10 cellular contexts compared by ENCODE assay signal in genomic region chr1:207993477-207994445, GRCh38.
A peak's percentile ranks its signal among the peaks of the same experiment; 100 is the strongest.
DNase-seq lines count a peak whose midpoint lies in the region; ATAC-seq and TF ChIP-seq lines count a peak whose summit lies in the region.
"Had no signal": no experiment of that assay in that cellular context is flagged by ENCODE, and none has a peak within 500 bp of the region (broad histone marks: within the 10 kb centered on the region; RNA-seq: fewer than 3 reads in every experiment).

No MANE protein-coding gene starts in this region.

- peaks cover 5% of the 10 kb centered on the region for H3K4me1 Mint-ChIP-seq in endodermal cell
- H3K4me1 Mint-ChIP-seq in activated T-helper 1 cell treated with anti-CD3 and anti-CD28 coated beads, Interleukin-12 subunit alpha, Interleukin-12 subunit beta, Interleukin-2, Interleukin-4 antibody, amounts not matched to agents 30 ng/mL and 10 ng/mL and 1 ng/mL, durations not matched to agents 14 hours and 24 hours and 36 hours (ENCODE audit: low read depth) = no peaks in the 10 kb centered on the region

- intact Hi-C loops in activated T-helper 1 cell treated with anti-CD3 and anti-CD28 coated beads, Interleukin-12 subunit alpha, Interleukin-12 subunit beta, Interleukin-2, Interleukin-4 antibody, amounts not matched to agents 30 ng/mL and 10 ng/mL and 1 ng/mL, durations not matched to agents 14 hours and 24 hours and 36 hours (cut with micrococcal nuclease) = no loop called here

- no peaks in the 10 kb centered on the region for H3K36me3 Mint-ChIP-seq in endodermal cell (ENCODE audit: low read depth)
- H3K36me3 Mint-ChIP-seq in activated T-helper 1 cell treated with anti-CD3 and anti-CD28 coated beads, Interleukin-12 subunit alpha, Interleukin-12 subunit beta, Interleukin-2, Interleukin-4 antibody, amounts not matched to agents 30 ng/mL and 10 ng/mL and 1 ng/mL, durations not matched to agents 14 hours and 24 hours and 36 hours (ENCODE audit: low read depth) = no peaks in the 10 kb centered on the region
- H3K36me3 Mint-ChIP-seq: CD4-positive, CD25-positive, alpha-beta regulatory T cell had no signal

- DNase-seq in activated CD4-positive, alpha-beta T cell treated with anti-CD3 and anti-CD28 coated beads for 48 hours = peak; percentile 9
- DNase-seq in activated CD4-positive, alpha-beta T cell treated with anti-CD3 and anti-CD28 coated beads for 4 hours = no peak
- peak; percentile 17 for DNase-seq in NB4 (ENCODE audit: low read depth)
- peak; percentile 80 for DNase-seq in endodermal cell
- DNase-seq in retinal pigment epithelial cell (ENCODE audit: low read depth) = no peak
- no peak for DNase-seq in activated T-helper 1 cell treated with anti-CD3 and anti-CD28 coated beads, Interleukin-12 subunit alpha, Interleukin-12 subunit beta, Interleukin-2, Interleukin-4 antibody, amounts not matched to agents 30 ng/mL and 10 ng/mL and 1 ng/mL, durations not matched to agents 14 hours and 24 hours and 36 hours (ENCODE audit: low spot score)
- DNase-seq in NCI-H1092 treated with DMSO at 0.1 percent for 48 hours (lab: John Stamatoyannopoulos, UW) = no peak
- DNase-seq: RPMI8226 had no signal

- peaks cover 10% of the 10 kb centered on the region for H3K27me3 Mint-ChIP-seq in endodermal cell (ENCODE audit: insufficient read depth)
- peaks cover 16% of the 10 kb centered on the region for H3K27me3 Mint-ChIP-seq in activated T-helper 1 cell treated with anti-CD3 and anti-CD28 coated beads, Interleukin-12 subunit alpha, Interleukin-12 subunit beta, Interleukin-2, Interleukin-4 antibody, amounts not matched to agents 30 ng/mL and 10 ng/mL and 1 ng/mL, durations not matched to agents 14 hours and 24 hours and 36 hours (ENCODE audit: insufficient read depth)

- peak; percentile 22 for TF ChIP-seq CTCF in NB4 (IDR thresholded peaks at IDR 0.05; ENCODE audit: low read depth, low read length)
- peak; percentile 86 for TF ChIP-seq CTCF in endodermal cell (conservative IDR thresholded peaks at IDR 0.05)
- peak; percentile 57 for TF ChIP-seq CTCF in retinal pigment epithelial cell (conservative IDR thresholded peaks at IDR 0.05; ENCODE audit: low read depth, low read length)

- no peak overlapping the region for H3K27ac Mint-ChIP-seq in endodermal cell
- no peak overlapping the region for H3K27ac Mint-ChIP-seq in activated T-helper 1 cell treated with anti-CD3 and anti-CD28 coated beads, Interleukin-12 subunit alpha, Interleukin-12 subunit beta, Interleukin-2, Interleukin-4 antibody, amounts not matched to agents 30 ng/mL and 10 ng/mL and 1 ng/mL, durations not matched to agents 14 hours and 24 hours and 36 hours

- no peak overlapping the region for H3K9ac ChIP-seq in endodermal cell (ENCODE audit: extremely low read depth, low read length, poor library complexity, severe bottlenecking)

- no peak for ATAC-seq in HG03159 (IDR thresholded peaks at IDR 0.05; ENCODE audit: unreplicated experiment)

- WGBS in endodermal cell (ENCODE audit: insufficient coverage in 1 of 2, insufficient read length in 1 of 2), 2 experiments = 37 to 81% methylated on average over 2 to 5 of the region's 5 CpGs

- no peak for TF ChIP-seq POLR2A in NB4 (IDR thresholded peaks at IDR 0.05; ENCODE audit: extremely low read depth, insufficient read length)

- H3K27me3 ChIP-seq in endodermal cell (ENCODE audit: control insufficient read depth, insufficient read depth, low read length, poor library complexity, severe bottlenecking) = no peaks in the 10 kb centered on the region

- H3K36me3 ChIP-seq in endodermal cell (ENCODE audit: control insufficient read depth, insufficient read depth, low read length) = no peaks in the 10 kb centered on the region

- no peak overlapping the region for H3K27ac ChIP-seq in endodermal cell (ENCODE audit: low read depth, low read length)

- peaks cover 3% of the 10 kb centered on the region for H3K9me3 Mint-ChIP-seq in endodermal cell
- no peaks in the 10 kb centered on the region for H3K9me3 Mint-ChIP-seq in activated T-helper 1 cell treated with anti-CD3 and anti-CD28 coated beads, Interleukin-12 subunit alpha, Interleukin-12 subunit beta, Interleukin-2, Interleukin-4 antibody, amounts not matched to agents 30 ng/mL and 10 ng/mL and 1 ng/mL, durations not matched to agents 14 hours and 24 hours and 36 hours

- H3K4me1 ChIP-seq in endodermal cell (ENCODE audit: control insufficient read depth, insufficient read depth, low read length) = no peaks in the 10 kb centered on the region

- no peaks in the 10 kb centered on the region for H3K9me3 ChIP-seq in endodermal cell (ENCODE audit: control insufficient read depth, low read length)

- H3K4me3 ChIP-seq in NB4 (ENCODE audit: low read depth, low read length) = no peak overlapping the region
- no peak overlapping the region for H3K4me3 ChIP-seq in endodermal cell (ENCODE audit: low read length)
- no peak overlapping the region for H3K4me3 ChIP-seq in retinal pigment epithelial cell (ENCODE audit: low read length)

- no peak overlapping the region for H3K4me3 Mint-ChIP-seq in endodermal cell
- H3K4me3 Mint-ChIP-seq in activated T-helper 1 cell treated with anti-CD3 and anti-CD28 coated beads, Interleukin-12 subunit alpha, Interleukin-12 subunit beta, Interleukin-2, Interleukin-4 antibody, amounts not matched to agents 30 ng/mL and 10 ng/mL and 1 ng/mL, durations not matched to agents 14 hours and 24 hours and 36 hours = no peak overlapping the region
- H3K4me3 Mint-ChIP-seq: CD4-positive, CD25-positive, alpha-beta regulatory T cell had no signal

Comparison
In these comparisons a context has a peak if more than half of its experiments do, and no peak if none do; other contexts are left out.
1. DNase-seq: peak in activated CD4-positive, alpha-beta T cell treated with anti-CD3 and anti-CD28 coated beads for 48 hours (single experiment), NB4 (single experiment) and endodermal cell (single experiment); none in activated CD4-positive, alpha-beta T cell treated with anti-CD3 and anti-CD28 coated beads for 4 hours (0 of 2), retinal pigment epithelial cell (single experiment), activated T-helper 1 cell treated with anti-CD3 and anti-CD28 coated beads, Interleukin-12 subunit alpha, Interleukin-12 subunit beta, Interleukin-2, Interleukin-4 antibody, amounts not matched to agents 30 ng/mL and 10 ng/mL and 1 ng/mL, durations not matched to agents 14 hours and 24 hours and 36 hours (single experiment) and NCI-H1092 treated with DMSO at 0.1 percent for 48 hours (single experiment).
2. CTCF ChIP-seq: peak in every context shown above with its lines; median percentile 86 in endodermal cell; 57 in retinal pigment epithelial cell; 22 in NB4.